8 cellular contexts compared by ENCODE assay signal in the genomic region with DNA sequence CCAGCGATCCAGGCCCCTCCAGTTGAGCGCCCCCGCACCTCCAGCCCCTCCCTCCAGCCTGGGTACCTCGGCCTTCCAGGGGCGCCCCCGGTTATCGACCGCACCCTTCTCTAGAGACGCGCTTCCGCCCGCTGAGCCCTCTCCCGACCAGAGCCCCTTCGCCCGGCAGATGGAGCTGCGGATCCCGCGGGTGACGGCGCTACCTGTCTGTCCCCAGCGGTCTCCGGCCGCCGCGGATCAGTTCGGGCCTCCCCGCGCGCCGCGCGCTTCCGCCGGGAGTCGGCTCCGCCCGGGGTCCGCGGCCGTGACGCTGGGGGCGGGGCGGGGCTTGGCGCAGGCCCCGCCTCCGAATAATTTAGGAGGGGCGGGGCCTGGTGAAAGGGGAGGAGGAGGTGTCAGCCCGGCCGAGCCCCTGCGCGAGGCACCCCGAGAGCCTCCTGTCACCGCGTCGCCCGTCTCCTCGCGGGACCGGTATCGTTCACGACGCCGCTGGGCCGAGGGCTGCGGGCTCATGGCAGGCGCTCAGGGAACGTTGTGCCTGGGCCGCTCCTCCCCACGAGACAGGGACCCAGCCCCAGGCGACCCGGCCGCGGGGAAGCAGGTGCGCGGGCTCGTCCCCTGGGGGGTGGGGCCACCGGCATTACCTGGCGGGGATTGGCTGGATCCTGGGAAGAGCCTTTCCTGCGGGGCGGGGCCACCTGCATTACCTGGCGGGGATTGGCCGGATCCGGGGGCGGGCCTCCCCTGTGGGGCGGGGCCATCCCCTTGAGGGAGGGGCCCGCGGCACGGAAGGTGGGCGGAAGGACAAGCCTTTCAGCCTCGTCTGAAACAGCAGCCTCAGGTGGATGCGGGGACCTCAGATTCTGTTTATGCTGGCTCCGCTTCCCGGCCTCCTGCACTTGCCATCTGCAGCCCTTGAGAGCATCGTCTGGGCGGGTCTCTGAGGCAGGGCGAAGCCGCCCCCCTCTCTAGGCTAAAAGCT. TPM values are rescaled to one million over a fixed set of nuclear protein-coding genes. Genes with fewer than 3 reads are reported as not detected.
DNase-seq lines count a peak whose midpoint lies in the region; TF ChIP-seq lines count a peak whose summit lies in the region.

SPATA2L (minus strand) TSS at position 281 of the 982 bp plus-strand sequence. CDS start 473 bp downstream, outside the sequence.

- peak within 1 kb of the TSS; percentile 71 for H3K27ac ChIP-seq in SK-N-SH (ENCODE audit: low read depth in 2 of 2, low read length in 1 of 2)
- H3K27ac ChIP-seq in thyroid gland = peak within 1 kb of the TSS; percentile 70 to 94 (median 75)

- H3K4me3 Mint-ChIP-seq in activated naive CD4-positive, alpha-beta T cell treated with anti-CD3 and anti-CD28 coated beads, Interleukin-2, amount 50 U/mL, for 24 hours = peak within 1 kb of the TSS; percentile 76
- peak within 1 kb of the TSS; percentile 76 for H3K4me3 Mint-ChIP-seq in osteocyte (ENCODE audit: unreplicated experiment)

- POLR2A ChIA-PET in HEK293T (lab: Yijun Ruan, JAX) (interaction anchor here (0.6 to 1.8 kb wide), 3 partner anchors 15 to 172 kb away, joined by 5 to 16 read pairs (median 6); partner anchors contain the start of genes CDK10, TCF25 and VPS9D1), SK-N-SH (lab: Yijun Ruan, JAX) (interaction anchor here (0.6 to 1.5 kb wide), 2 partner anchors 11 to 127 kb away, joined by 3 to 7 read pairs; partner anchors contain the start of gene SPIRE2)

- DNase-seq in GM10266 (ENCODE audit: extremely low spot score) = peak; percentile 99
- DNase-seq in HEK293T (ENCODE audit: extremely low spot score) = peak; percentile 94
- DNase-seq in NAMALWA (ENCODE audit: low spot score) = peak; percentile 97
- peak; percentile 99 for DNase-seq in SK-N-SH
- peak; percentile 94 for DNase-seq in glomerular visceral epithelial cell (ENCODE audit: extremely low spot score)
- peak; percentile 95 for DNase-seq in osteocyte (ENCODE audit: extremely low spot score, unreplicated experiment)
- peak; percentile 98 for DNase-seq in thyroid gland

- no peak for TF ChIP-seq EP300 in SK-N-SH (IDR thresholded peaks at IDR 0.05; ENCODE audit: borderline replicate concordance in 1 of 2, low read depth in 1 of 2, low read length in 1 of 2)

- no peak for TF ChIP-seq RAD21 in SK-N-SH (IDR thresholded peaks at IDR 0.05; ENCODE audit: low read length)

- no peaks in the 10 kb centered on the region for H3K79me2 ChIP-seq in SK-N-SH (ENCODE audit: insufficient read depth)

- H3K4me1 ChIP-seq in SK-N-SH (ENCODE audit: control insufficient read depth in 1 of 2, insufficient read depth in 2 of 2, low read depth in 1 of 2, low read length in 1 of 2) = peaks cover 9 to 29% of the 10 kb centered on the region in 2 experiments; a peak in 2 of 4 replicates
- H3K4me1 ChIP-seq in thyroid gland = peaks cover 11 to 20% of the 10 kb centered on the region in 2 donors

- peak; percentile 52 to 93 for TF ChIP-seq POLR2A in thyroid gland (IDR thresholded peaks at IDR 0.05)

- peaks cover 11% of the 10 kb centered on the region for H4K20me1 ChIP-seq in SK-N-SH (ENCODE audit: insufficient read depth)

- H3K36me3 ChIP-seq in SK-N-SH (replicated peaks in 1 of 2; ENCODE audit: control insufficient read depth in 1 of 2, insufficient read depth in 2 of 2, low read length in 1 of 2) (peaks cover 7 to 16% of the 10 kb centered on the region in 2 experiments), thyroid gland (no peaks in the 10 kb centered on the region)

- no peaks in the 10 kb centered on the region for H3K9me2 ChIP-seq in SK-N-SH

- H3K27ac Mint-ChIP-seq in activated naive CD4-positive, alpha-beta T cell treated with anti-CD3 and anti-CD28 coated beads, Interleukin-2, amount 50 U/mL, for 24 hours = peak within 1 kb of the TSS; percentile 11
- H3K27ac Mint-ChIP-seq in osteocyte (ENCODE audit: unreplicated experiment) = peak within 1 kb of the TSS; percentile 71

- H3F3A ChIP-seq in SK-N-SH (replicated peaks; ENCODE audit: insufficient read depth) = peaks cover 22% of the 10 kb centered on the region

- peak within 1 kb of the TSS; percentile 68; the same call in 1 of the 2 replicates for H3K9ac ChIP-seq in SK-N-SH

- no peaks in the 10 kb centered on the region for H3K27me3 Mint-ChIP-seq in activated naive CD4-positive, alpha-beta T cell treated with anti-CD3 and anti-CD28 coated beads, Interleukin-2, amount 50 U/mL, for 24 hours
- no peaks in the 10 kb centered on the region for H3K27me3 Mint-ChIP-seq in osteocyte (ENCODE audit: unreplicated experiment)

- peak within 1 kb of the TSS; percentile 58; the same call in 1 of the 2 replicates for H2AFZ ChIP-seq in SK-N-SH (ENCODE audit: low read depth)

- H3K27me3 ChIP-seq in SK-N-SH (ENCODE audit: insufficient read depth) = no peaks in the 10 kb centered on the region
- no peaks in the 10 kb centered on the region for H3K27me3 ChIP-seq in thyroid gland

- no peaks in the 10 kb centered on the region for H3K9me3 Mint-ChIP-seq in activated naive CD4-positive, alpha-beta T cell treated with anti-CD3 and anti-CD28 coated beads, Interleukin-2, amount 50 U/mL, for 24 hours
- H3K9me3 Mint-ChIP-seq in osteocyte (ENCODE audit: unreplicated experiment) = no peaks in the 10 kb centered on the region

- H3K4me1 Mint-ChIP-seq in activated naive CD4-positive, alpha-beta T cell treated with anti-CD3 and anti-CD28 coated beads, Interleukin-2, amount 50 U/mL, for 24 hours = peaks cover 27% of the 10 kb centered on the region
- peaks cover 14% of the 10 kb centered on the region for H3K4me1 Mint-ChIP-seq in osteocyte (ENCODE audit: unreplicated experiment)

- WGBS in SK-N-SH (ENCODE audit: low lambda C conversion rate) = under 1% methylated on average over 17 of the region's 97 CpGs
- WGBS in thyroid gland, 2 donors = 0 to 2% methylated on average over 6 to 8 of the region's 97 CpGs

- peaks cover 2% of the 10 kb centered on the region for H3K36me3 Mint-ChIP-seq in activated naive CD4-positive, alpha-beta T cell treated with anti-CD3 and anti-CD28 coated beads, Interleukin-2, amount 50 U/mL, for 24 hours
- no peaks in the 10 kb centered on the region for H3K36me3 Mint-ChIP-seq in osteocyte (ENCODE audit: unreplicated experiment)

- H3K4me3 ChIP-seq in SK-N-SH (ENCODE audit: low read depth in 2 of 2, low read length in 1 of 2) (peak within 1 kb of the TSS; percentile 78 to 79), thyroid gland (replicated peaks in 1 of 3) (peak within 1 kb of the TSS; percentile 51 to 78 (median 66))

- no peaks in the 10 kb centered on the region for H3K9me3 ChIP-seq in SK-N-SH
- H3K9me3 ChIP-seq in thyroid gland = no peaks in the 10 kb centered on the region

- intact Hi-C loops in thyroid gland (cut with DNase I) = loop anchor here (10.0 kb wide), 1 partner anchor 163 kb away; no protein-coding TSS in a partner anchor

- TF ChIP-seq CTCF in GM10266 (IDR thresholded peaks at IDR 0.05; ENCODE audit: control insufficient read depth, insufficient read depth, low read depth, missing control alignments) = peak; percentile 56
- no peak for TF ChIP-seq CTCF in SK-N-SH (IDR thresholded peaks at IDR 0.05)
- peak; percentile 7 for TF ChIP-seq CTCF in osteocyte (IDR thresholded peaks at IDR 0.05)
- TF ChIP-seq CTCF in thyroid gland (IDR thresholded peaks at IDR 0.05) = no peak

- H3K4me2 ChIP-seq in SK-N-SH = peak within 1 kb of the TSS; percentile 100

- CTCF ChIA-PET in HEK293T (lab: Yijun Ruan, JAX) (interaction anchor here (0.5 to 1.3 kb wide), 3 partner anchors 11 to 159 kb away, joined by 3 to 5 read pairs (median 4); no protein-coding TSS in a partner anchor), SK-N-SH (lab: Yijun Ruan, JAX) (interaction anchor here (0.6 to 2.9 kb wide), 15 partner anchors 8 to 217 kb away, joined by 3 to 28 read pairs (median 3); partner anchors contain the start of genes CDK10, CHMP1A, MC1R and SPATA33)

TF ChIP-seq in HEK293T, 16 proteins besides CTCF, POLR2A, EP300 and RAD21:
- peak; percentile 31 for TF ChIP-seq PKNOX1 (IDR thresholded peaks at IDR 0.05)
- TF ChIP-seq FOXM1 (IDR thresholded peaks at IDR 0.05; ENCODE audit: borderline replicate concordance) = no peak
- peak; percentile 90 for TF ChIP-seq L3MBTL2 (conservative IDR thresholded peaks at IDR 0.05)
- no peak for TF ChIP-seq BHLHE40 (IDR thresholded peaks at IDR 0.05; ENCODE audit: borderline replicate concordance)
- peak; percentile 79; the same call in 1 of the 2 replicates for TF ChIP-seq HDGF (IDR thresholded peaks at IDR 0.05; ENCODE audit: borderline replicate concordance)
- TF ChIP-seq SP1 (IDR thresholded peaks at IDR 0.05) = peak; percentile 65
- TF ChIP-seq ARNT (IDR thresholded peaks at IDR 0.05) = no peak

TF ChIP-seq in SK-N-SH, 30 proteins besides CTCF, POLR2A, EP300 and RAD21 (continues in another document):
- TF ChIP-seq SIN3A (IDR thresholded peaks at IDR 0.05; ENCODE audit: borderline replicate concordance, low read depth, low read length) = peak; percentile 61; the same call in 1 of the 2 replicates
- peak; percentile 85 for TF ChIP-seq MXI1 (IDR thresholded peaks at IDR 0.05; ENCODE audit: low read depth, low read length)
- TF ChIP-seq, protein P1, sequence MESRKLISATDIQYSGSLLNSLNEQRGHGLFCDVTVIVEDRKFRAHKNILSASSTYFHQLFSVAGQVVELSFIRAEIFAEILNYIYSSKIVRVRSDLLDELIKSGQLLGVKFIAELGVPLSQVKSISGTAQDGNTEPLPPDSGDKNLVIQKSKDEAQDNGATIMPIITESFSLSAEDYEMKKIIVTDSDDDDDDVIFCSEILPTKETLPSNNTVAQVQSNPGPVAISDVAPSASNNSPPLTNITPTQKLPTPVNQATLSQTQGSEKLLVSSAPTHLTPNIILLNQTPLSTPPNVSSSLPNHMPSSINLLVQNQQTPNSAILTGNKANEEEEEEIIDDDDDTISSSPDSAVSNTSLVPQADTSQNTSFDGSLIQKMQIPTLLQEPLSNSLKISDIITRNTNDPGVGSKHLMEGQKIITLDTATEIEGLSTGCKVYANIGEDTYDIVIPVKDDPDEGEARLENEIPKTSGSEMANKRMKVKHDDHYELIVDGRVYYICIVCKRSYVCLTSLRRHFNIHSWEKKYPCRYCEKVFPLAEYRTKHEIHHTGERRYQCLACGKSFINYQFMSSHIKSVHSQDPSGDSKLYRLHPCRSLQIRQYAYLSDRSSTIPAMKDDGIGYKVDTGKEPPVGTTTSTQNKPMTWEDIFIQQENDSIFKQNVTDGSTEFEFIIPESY (IDR thresholded peaks at IDR 0.05; ENCODE audit: borderline replicate concordance, low read depth) = no peak
- no peak for TF ChIP-seq ELF1 (IDR thresholded peaks at IDR 0.05)
- TF ChIP-seq SMC3 (IDR thresholded peaks at IDR 0.05; ENCODE audit: low read depth, low read length) = no peak
- peak; percentile 36; the same call in 1 of the 2 replicates for TF ChIP-seq NRF1 (IDR thresholded peaks at IDR 0.05; ENCODE audit: low read depth, low read length)
- TF ChIP-seq POLR2AphosphoS5 (IDR thresholded peaks at IDR 0.05; ENCODE audit: low read depth, low read length) = peak; percentile 38; the same call in 1 of the 2 replicates

RNA-seq across cellular contexts. Expression of gene SPATA2L, which starts in this region (rescaled TPM):
- 7.8 and 8.6 TPM in 2 replicates for polyA plus RNA-seq in SK-N-SH (2012; rRNA removed)
- 3.8 and 6.4 TPM in 2 replicates for polyA plus RNA-seq in SK-N-SH (2012; cell fraction: cytosol; rRNA removed)
- polyA plus RNA-seq in SK-N-SH (2012; cell fraction: nucleus; rRNA removed) = 12.2 and 23.8 TPM in 2 replicates
- total RNA-seq in osteocyte (9.5 and 12.3 TPM in 2 replicates), thyroid gland (10 to 100 TPM; 22.4 to 31.9 (median 27.7) TPM)

Comparison
In these comparisons a context has a peak if more than half of its experiments do, and no peak if none do; other contexts are left out.
1. Peak in every context shown above with its lines: DNase-seq, H3K4me3 ChIP-seq and H3K27ac ChIP-seq.
2. CTCF ChIP-seq: peak in GM10266 (single experiment) and osteocyte (single experiment); none in SK-N-SH (single experiment) and thyroid gland (0 of 6).